In the genomic region with DNA sequence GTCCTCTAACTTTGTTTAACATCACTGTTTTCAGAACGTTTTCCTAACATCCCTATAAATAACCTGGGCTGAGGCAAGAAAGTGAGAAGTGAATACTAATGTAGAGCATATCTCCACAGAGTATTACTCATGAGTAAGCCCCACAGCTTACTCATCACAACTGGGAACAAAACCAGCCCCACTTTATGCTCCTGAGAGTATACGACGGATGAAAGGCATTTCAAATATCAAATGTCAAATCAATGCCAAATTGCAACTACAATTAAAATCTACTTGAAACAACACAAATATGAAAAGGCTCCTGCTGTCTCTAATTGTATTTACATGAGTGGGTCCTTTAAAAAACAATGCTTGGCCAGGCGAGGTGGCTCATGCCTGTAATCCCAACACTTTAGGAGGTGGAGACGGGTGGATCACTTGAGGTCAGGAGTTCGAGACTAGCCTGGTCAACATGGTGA, we compare ENCODE assay signal across 10 cellular contexts. TPM values are rescaled to one million over a fixed set of nuclear protein-coding genes. Genes with fewer than 3 reads are reported as not detected.
DNase-seq lines count a peak whose midpoint lies in the region; ATAC-seq, FAIRE-seq and TF ChIP-seq lines count a peak whose summit lies in the region.
"Had no signal": no experiment of that assay in that cellular context is flagged by ENCODE, and none has a peak within 500 bp of the region (broad histone marks: within the 10 kb centered on the region; RNA-seq: fewer than 3 reads in every experiment).

No MANE protein-coding gene starts in this region.

- no peak overlapping the region for H2AFZ ChIP-seq in keratinocyte (ENCODE audit: control insufficient read depth, low read length)

- H3K79me2 ChIP-seq in keratinocyte (ENCODE audit: control insufficient read depth, insufficient read depth, low read length) = peaks cover 44% of the 10 kb centered on the region

- peak overlapping the region; percentile 36 for H3K4me2 ChIP-seq in keratinocyte (ENCODE audit: control insufficient read depth, extremely low read depth, insufficient read depth, low read depth, low read length)

- WGBS in transverse colon (ENCODE audit: low coverage in 1 of 2), 2 donors = 50 to 65% methylated on average over 5 to 6 of the region's 6 CpGs

- ATAC-seq in natural killer cell treated with Interleukin-12 subunit alpha and Interleukin-12 subunit beta and Interleukin-15 and Interleukin-18, amount 100 ng/mL, for 72 hours = no peak
- no peak for ATAC-seq in HG03520 (IDR thresholded peaks at IDR 0.05; ENCODE audit: unreplicated experiment)

- H3K4me1 ChIP-seq in adipocyte (ENCODE audit: control insufficient read depth, insufficient read depth, low read length) = peaks cover 43% of the 10 kb centered on the region
- H3K4me1 ChIP-seq in keratinocyte (ENCODE audit: control insufficient read depth, extremely low read depth, insufficient read depth, low read length) = peaks cover 76% of the 10 kb centered on the region
- H3K4me1 ChIP-seq in transverse colon = peaks cover 10 to 24% (median 17%) of the 10 kb centered on the region in 4 donors

- H3K9me1 ChIP-seq in keratinocyte (ENCODE audit: control insufficient read depth, extremely low read depth, insufficient read depth, low read length) = no peaks in the 10 kb centered on the region

- peak overlapping the region; percentile 52 for H3K9ac ChIP-seq in adipocyte (ENCODE audit: low read length)
- H3K9ac ChIP-seq in keratinocyte (ENCODE audit: control insufficient read depth, extremely low read depth, insufficient read depth, low read length) = peak overlapping the region; percentile 24

- no peaks in the 10 kb centered on the region for H3K4me1 Mint-ChIP-seq in natural killer cell treated with Interleukin-12 subunit alpha and Interleukin-12 subunit beta and Interleukin-15 and Interleukin-18, amount 100 ng/mL, for 72 hours (ENCODE audit: low read depth in 2 of 2)

- H3K4me3 ChIP-seq in adipocyte (ENCODE audit: low read length) (peak overlapping the region; percentile 49), keratinocyte (ENCODE audit: control insufficient read depth in 2 of 3, extremely low read depth in 1 of 3, insufficient read depth in 2 of 3, low read depth in 1 of 3, low read length in 3 of 3) (no peak overlapping the region), transverse colon (no peak overlapping the region)

- no peak overlapping the region for H3K27ac Mint-ChIP-seq in natural killer cell treated with Interleukin-12 subunit alpha and Interleukin-12 subunit beta and Interleukin-15 and Interleukin-18, amount 100 ng/mL, for 72 hours

- H3K9me3 ChIP-seq in adipocyte (ENCODE audit: control insufficient read depth, low read length) (no peaks in the 10 kb centered on the region), keratinocyte (ENCODE audit: control insufficient read depth, low read depth, low read length) (no peaks in the 10 kb centered on the region), transverse colon (no peaks in the 10 kb centered on the region)

- H3K36me3 ChIP-seq in adipocyte (ENCODE audit: control insufficient read depth, insufficient read depth, low read length, severe bottlenecking) = no peaks in the 10 kb centered on the region
- no peaks in the 10 kb centered on the region for H3K36me3 ChIP-seq in keratinocyte (ENCODE audit: control insufficient read depth in 2 of 2, extremely low read depth in 1 of 2, insufficient read depth in 2 of 2, low read length in 2 of 2)
- H3K36me3 ChIP-seq in transverse colon = no peaks in the 10 kb centered on the region

- peak; percentile 89 for DNase-seq in ACHN
- peak; percentile 96 for DNase-seq in adipocyte (ENCODE audit: low read depth)
- DNase-seq in keratinocyte (ENCODE audit: low read depth, low spot score) = no peak
- no peak for DNase-seq in natural killer cell treated with Interleukin-12 subunit alpha and Interleukin-12 subunit beta and Interleukin-15 and Interleukin-18, amount 100 ng/mL, for 72 hours (ENCODE audit: low spot score)
- DNase-seq in transverse colon = no peak
- DNase-seq in T-helper 9 cell = no peak
- DNase-seq: erythroblast had no signal

- FAIRE-seq in keratinocyte (lab: Jason Lieb, UNC) = peak; percentile 86
- FAIRE-seq: G401.6 had no signal

- H3K9me3 Mint-ChIP-seq in natural killer cell treated with Interleukin-12 subunit alpha and Interleukin-12 subunit beta and Interleukin-15 and Interleukin-18, amount 100 ng/mL, for 72 hours = no peaks in the 10 kb centered on the region

- dilution Hi-C loops in keratinocyte (cut with MboI; ENCODE audit: extremely low pct_ligation_motif_present, low sequenced_read_pairs) = no loop called here

- no peak overlapping the region for H3K4me3 Mint-ChIP-seq in natural killer cell treated with Interleukin-12 subunit alpha and Interleukin-12 subunit beta and Interleukin-15 and Interleukin-18, amount 100 ng/mL, for 72 hours

- no peak for TF ChIP-seq RAD21 in Ishikawa (IDR thresholded peaks at IDR 0.05; ENCODE audit: low read depth)

- H3K36me3 Mint-ChIP-seq in natural killer cell treated with Interleukin-12 subunit alpha and Interleukin-12 subunit beta and Interleukin-15 and Interleukin-18, amount 100 ng/mL, for 72 hours = no peaks in the 10 kb centered on the region

- intact Hi-C loops in transverse colon (cut with DNase I; ENCODE audit: low total_unique reads) = no loop called here

- no peak for TF ChIP-seq POLR2A in transverse colon (IDR thresholded peaks at IDR 0.05)

- no peaks in the 10 kb centered on the region for H3K27me3 ChIP-seq in adipocyte (replicated peaks; ENCODE audit: control insufficient read depth, insufficient read depth, low read length)
- no peaks in the 10 kb centered on the region for H3K27me3 ChIP-seq in keratinocyte (ENCODE audit: control insufficient read depth, extremely low read depth, insufficient read depth, low read length)
- no peaks in the 10 kb centered on the region for H3K27me3 ChIP-seq in transverse colon

- no peaks in the 10 kb centered on the region for H4K20me1 ChIP-seq in keratinocyte (ENCODE audit: control insufficient read depth, extremely low read depth, insufficient read depth, low read length)

- H3K27ac ChIP-seq in keratinocyte (ENCODE audit: control insufficient read depth, insufficient read depth, low read length) = peak overlapping the region; percentile 65
- peak overlapping the region in 1 of 4 donors; percentile 12 for H3K27ac ChIP-seq in transverse colon

- in situ Hi-C loops in ACHN (cut with HindIII; ENCODE audit: low pct_ligation_motif_present, low pct_unique_long_range_greater_than_20kb, low sequenced_read_pairs) = no loop called here
- in situ Hi-C loops in transverse colon (cut with MboI; ENCODE audit: low pct_ligation_motif_present in 1 of 4, low pct_unique_long_range_greater_than_20kb in 1 of 4, low sequenced_read_pairs in 3 of 4) = no loop called here

- TF ChIP-seq CTCF in keratinocyte (optimal IDR thresholded peaks at IDR 0.05 in 1 of 3, IDR thresholded peaks at IDR 0.05 in 1 of 3, conservative IDR thresholded peaks at IDR 0.05 in 1 of 3; ENCODE audit: extremely low read depth in 1 of 3, insufficient read depth in 2 of 3, low read length in 3 of 3) (no peak), transverse colon (IDR thresholded peaks at IDR 0.05) (no peak)

- peaks cover 0 to 2% of the 10 kb centered on the region in 2 donors for H3K27me3 Mint-ChIP-seq in natural killer cell treated with Interleukin-12 subunit alpha and Interleukin-12 subunit beta and Interleukin-15 and Interleukin-18, amount 100 ng/mL, for 72 hours

- TF ChIP-seq EP300 in Ishikawa (IDR thresholded peaks at IDR 0.05; ENCODE audit: borderline replicate concordance) = 0 out of 2 replicates have a peak, but pooled peaks have one; percentile 56
- no peak for TF ChIP-seq EP300 in transverse colon (IDR thresholded peaks at IDR 0.05; ENCODE audit: low read depth)

TF ChIP-seq in Ishikawa, 13 proteins besides CTCF, POLR2A, EP300 and RAD21 (continues in another document):
- no peak for TF ChIP-seq TAF1 (IDR thresholded peaks at IDR 0.05; ENCODE audit: low read depth)
- TF ChIP-seq NFIC (IDR thresholded peaks at IDR 0.05) = peak; percentile 85
- TF ChIP-seq, protein P1, sequence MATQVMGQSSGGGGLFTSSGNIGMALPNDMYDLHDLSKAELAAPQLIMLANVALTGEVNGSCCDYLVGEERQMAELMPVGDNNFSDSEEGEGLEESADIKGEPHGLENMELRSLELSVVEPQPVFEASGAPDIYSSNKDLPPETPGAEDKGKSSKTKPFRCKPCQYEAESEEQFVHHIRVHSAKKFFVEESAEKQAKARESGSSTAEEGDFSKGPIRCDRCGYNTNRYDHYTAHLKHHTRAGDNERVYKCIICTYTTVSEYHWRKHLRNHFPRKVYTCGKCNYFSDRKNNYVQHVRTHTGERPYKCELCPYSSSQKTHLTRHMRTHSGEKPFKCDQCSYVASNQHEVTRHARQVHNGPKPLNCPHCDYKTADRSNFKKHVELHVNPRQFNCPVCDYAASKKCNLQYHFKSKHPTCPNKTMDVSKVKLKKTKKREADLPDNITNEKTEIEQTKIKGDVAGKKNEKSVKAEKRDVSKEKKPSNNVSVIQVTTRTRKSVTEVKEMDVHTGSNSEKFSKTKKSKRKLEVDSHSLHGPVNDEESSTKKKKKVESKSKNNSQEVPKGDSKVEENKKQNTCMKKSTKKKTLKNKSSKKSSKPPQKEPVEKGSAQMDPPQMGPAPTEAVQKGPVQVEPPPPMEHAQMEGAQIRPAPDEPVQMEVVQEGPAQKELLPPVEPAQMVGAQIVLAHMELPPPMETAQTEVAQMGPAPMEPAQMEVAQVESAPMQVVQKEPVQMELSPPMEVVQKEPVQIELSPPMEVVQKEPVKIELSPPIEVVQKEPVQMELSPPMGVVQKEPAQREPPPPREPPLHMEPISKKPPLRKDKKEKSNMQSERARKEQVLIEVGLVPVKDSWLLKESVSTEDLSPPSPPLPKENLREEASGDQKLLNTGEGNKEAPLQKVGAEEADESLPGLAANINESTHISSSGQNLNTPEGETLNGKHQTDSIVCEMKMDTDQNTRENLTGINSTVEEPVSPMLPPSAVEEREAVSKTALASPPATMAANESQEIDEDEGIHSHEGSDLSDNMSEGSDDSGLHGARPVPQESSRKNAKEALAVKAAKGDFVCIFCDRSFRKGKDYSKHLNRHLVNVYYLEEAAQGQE (IDR thresholded peaks at IDR 0.05; ENCODE audit: low read depth) = no peak
- no peak for TF ChIP-seq EGR1 (IDR thresholded peaks at IDR 0.05)
- TF ChIP-seq TEAD4 (IDR thresholded peaks at IDR 0.05) = peak; percentile 62; the same call in 1 of the 2 replicates

RNA-seq across cellular contexts. Expression of a gene that starts 41.2 kb away (rescaled TPM):
- 4.6 to 16.8 TPM (median 9.5 TPM) in 3 replicates for polyA plus RNA-seq in keratinocyte
- polyA plus RNA-seq in keratinocyte (2011; ENCODE audit: low read depth) = 9.4 TPM
- 8.1 and 8.5 TPM in 2 replicates for polyA plus RNA-seq in keratinocyte (2011; cell fraction: cytosol; rRNA removed)
- polyA plus RNA-seq in keratinocyte (2011; cell fraction: nucleus; rRNA removed) = 13.6 and 13.7 TPM in 2 replicates
- 6.4 and 14.3 TPM in 2 replicates for polyA plus RNA-seq in keratinocyte (2012; ENCODE audit: low replicate concordance)
- polyA minus RNA-seq in keratinocyte = 38.4 to 53.9 TPM (median 51.6 TPM) in 3 replicates
- 13.0 TPM for polyA minus RNA-seq in keratinocyte (2011; cell fraction: cytosol; rRNA and poly(A)+ RNA removed)
- polyA minus RNA-seq in keratinocyte (2011; cell fraction: nucleus; rRNA and poly(A)+ RNA removed) = 28.0 and 48.9 TPM in 2 replicates
- 1 to 10 TPM in 1 of 2 donors, under 1 TPM in 1; 0.64 to 1.3 TPM for total RNA-seq in natural killer cell treated with Interleukin-12 subunit alpha and Interleukin-12 subunit beta and Interleukin-15 and Interleukin-18, amount 100 ng/mL, for 72 hours
- 10 to 100 TPM; 49.0 to 63.4 (median 54.3) TPM for total RNA-seq in transverse colon

Comparison
In these comparisons a context has a peak if more than half of its experiments do, and no peak if none do; other contexts are left out.
1. DNase-seq: peak in ACHN (single experiment) and adipocyte (single experiment); none in keratinocyte (single experiment), natural killer cell treated with Interleukin-12 subunit alpha and Interleukin-12 subunit beta and Interleukin-15 and Interleukin-18, amount 100 ng/mL, for 72 hours (single experiment), transverse colon (single experiment) and T-helper 9 cell (single experiment).
2. RNA of a gene that starts 41.2 kb away (total RNA-seq): 49.0 to 63.4 TPM in transverse colon; 0.64 to 1.3 TPM in natural killer cell treated with Interleukin-12 subunit alpha and Interleukin-12 subunit beta and Interleukin-15 and Interleukin-18, amount 100 ng/mL, for 72 hours; every median in the first group is over 10 times any median in the second.